Comparison of ENCODE assay signal across 8 cellular contexts in genomic region chr6:5398530-5398929, GRCh38.
DNase-seq lines count a peak whose midpoint lies in the region; ATAC-seq lines count a peak whose summit lies in the region.

No MANE protein-coding gene starts in this region.

- in situ Hi-C loops in Caki2 (cut with HindIII; ENCODE audit: low pct_unique_long_range_greater_than_20kb, low sequenced_read_pairs) = no loop called here

- no peak overlapping the region for H3K27ac Mint-ChIP-seq in activated naive CD4-positive, alpha-beta T cell treated with anti-CD3 and anti-CD28 coated beads, Interleukin-2, amount 50 U/mL, for 72 hours

- no peaks in the 10 kb centered on the region for H3K36me3 Mint-ChIP-seq in activated naive CD4-positive, alpha-beta T cell treated with anti-CD3 and anti-CD28 coated beads, Interleukin-2, amount 50 U/mL, for 72 hours

- ATAC-seq in GM19467 (IDR thresholded peaks at IDR 0.05; ENCODE audit: unreplicated experiment) (peak; percentile 58), GM19452 (IDR thresholded peaks at IDR 0.05; ENCODE audit: unreplicated experiment) (no peak), GM19351 (IDR thresholded peaks at IDR 0.05; ENCODE audit: unreplicated experiment) (no peak)
- ATAC-seq in activated naive CD4-positive, alpha-beta T cell treated with anti-CD3 and anti-CD28 coated beads, Interleukin-2, amount 50 U/mL, for 72 hours = peak; percentile 99 to 100

- H3K9me3 Mint-ChIP-seq in activated naive CD4-positive, alpha-beta T cell treated with anti-CD3 and anti-CD28 coated beads, Interleukin-2, amount 50 U/mL, for 72 hours = peaks cover 0 to 5% of the 10 kb centered on the region in 2 donors

- DNase-seq in Caki2 (ENCODE audit: low read depth) (peak; percentile 5), NCI-H2171 treated with DMSO at 0.1 percent for 48 hours (lab: John Stamatoyannopoulos, UW) (peak; percentile 63), kidney tubule cell (ENCODE audit: low spot score) (peak; percentile 47), retina (no peak)
- DNase-seq in activated naive CD4-positive, alpha-beta T cell treated with anti-CD3 and anti-CD28 coated beads, Interleukin-2, amount 50 U/mL, for 72 hours (ENCODE audit: low spot score in 2 of 2) = peak in 1 of 2 donors; percentile 22

Comparison
In these comparisons a context has a peak if more than half of its experiments do, and no peak if none do; other contexts are left out.
1. ATAC-seq: peak in GM19467 (single experiment) and activated naive CD4-positive, alpha-beta T cell treated with anti-CD3 and anti-CD28 coated beads, Interleukin-2, amount 50 U/mL, for 72 hours (2 of 2); none in GM19452 (single experiment) and GM19351 (single experiment).